In genomic region chr4:77852892-77853495, GRCh38 we compare ENCODE assay signal across 9 cellular contexts.
A peak's percentile ranks its signal among the peaks of the same experiment; 100 is the strongest.
DNase-seq lines count a peak whose midpoint lies in the region; ATAC-seq lines count a peak whose summit lies in the region.
"Had no signal": no experiment of that assay in that cellular context is flagged by ENCODE, and none has a peak within 500 bp of the region (broad histone marks: within the 10 kb centered on the region; RNA-seq: fewer than 3 reads in every experiment).

No MANE protein-coding gene starts in this region.

- peak; percentile 94 for ATAC-seq in GM21576 (IDR thresholded peaks at IDR 0.05; ENCODE audit: unreplicated experiment)
- ATAC-seq: body of pancreas had no signal

- DNase-seq in DMS153 (lab: John Stamatoyannopoulos, UW) (peak; percentile 11), MV-4-11 (lab: John Stamatoyannopoulos, UW) (peak; percentile 74), GM19238 (ENCODE audit: insufficient read length, low spot score) (no peak), ACHN (no peak), NCI-H2227 (lab: John Stamatoyannopoulos, UW; ENCODE audit: unreplicated experiment) (no peak)
- peak; percentile 51 for DNase-seq in activated T-helper 9 cell treated with anti-CD3 and anti-CD28 coated beads, Interleukin-2, amount 50 U/mL, for 16 hours (ENCODE audit: low read depth)
- peak; percentile 61 for DNase-seq in stimulated activated CD4-positive, alpha-beta T cell treated with anti-CD3 and anti-CD28 coated beads, Interleukin-1b, Interleukin-23, amount 100 ng/mL, for 48 hours

- in situ Hi-C loops in ACHN (cut with HindIII; ENCODE audit: low pct_ligation_motif_present, low pct_unique_long_range_greater_than_20kb, low sequenced_read_pairs): no loop called here

Comparison
In these comparisons a context has a peak if more than half of its experiments do, and no peak if none do; other contexts are left out.
1. DNase-seq: peak in DMS153 (single experiment), MV-4-11 (single experiment), activated T-helper 9 cell treated with anti-CD3 and anti-CD28 coated beads, Interleukin-2, amount 50 U/mL, for 16 hours (single experiment) and stimulated activated CD4-positive, alpha-beta T cell treated with anti-CD3 and anti-CD28 coated beads, Interleukin-1b, Interleukin-23, amount 100 ng/mL, for 48 hours (single experiment); none in GM19238 (single experiment), ACHN (single experiment) and NCI-H2227 (single experiment).